Comparison of ENCODE assay signal across 9 cellular contexts in genomic region chr5:107476783-107477182, GRCh38.
DNase-seq lines count a peak whose midpoint lies in the region; ATAC-seq and TF ChIP-seq lines count a peak whose summit lies in the region.
"Had no signal": no experiment of that assay in that cellular context is flagged by ENCODE, and none has a peak within 500 bp of the region (broad histone marks: within the 10 kb centered on the region; RNA-seq: fewer than 3 reads in every experiment).

No MANE protein-coding gene starts in this region.

- DNase-seq in activated naive CD4-positive, alpha-beta T cell treated with anti-CD3 and anti-CD28 coated beads, Interleukin-2, amount 50 U/mL, for 16 hours, result no peak
- DNase-seq in RWPE2 (ENCODE audit: low spot score), result no peak
- peak; percentile 72 for DNase-seq in iris pigment epithelial cell (ENCODE audit: low read depth)
- no peak for DNase-seq in Caco-2
- no peak for DNase-seq in NCI-H82 (lab: John Stamatoyannopoulos, UW)
- no peak for DNase-seq in NCI-H1092 (lab: John Stamatoyannopoulos, UW)
- DNase-seq: naive B cell had no signal

- no peaks in the 10 kb centered on the region for H3K27me3 ChIP-seq in RWPE2 (ENCODE audit: insufficient read depth, poor library complexity, severe bottlenecking)
- no peaks in the 10 kb centered on the region for H3K27me3 ChIP-seq in Caco-2 (replicated peaks; ENCODE audit: control insufficient read depth, insufficient read depth, low read length)

- no peaks in the 10 kb centered on the region for H3K4me1 Mint-ChIP-seq in activated naive CD4-positive, alpha-beta T cell treated with anti-CD3 and anti-CD28 coated beads, Interleukin-2, amount 50 U/mL, for 24 hours
- peaks cover 6% of the 10 kb centered on the region for H3K4me1 Mint-ChIP-seq in Caco-2 (ENCODE audit: low read depth, unreplicated experiment)
- H3K4me1 Mint-ChIP-seq: naive B cell had no signal

- H3K27ac Mint-ChIP-seq in activated naive CD4-positive, alpha-beta T cell treated with anti-CD3 and anti-CD28 coated beads, Interleukin-2, amount 50 U/mL, for 24 hours, result peak overlapping the region; percentile 33
- no peak overlapping the region for H3K27ac Mint-ChIP-seq in Caco-2 (ENCODE audit: unreplicated experiment)
- H3K27ac Mint-ChIP-seq: naive B cell had no signal

- no TSS peak for BruUV-seq in Caco-2 (replicated peaks; lab: Mats Ljungman, UMichigan)

- H3K4me1 ChIP-seq in RWPE2 (ENCODE audit: insufficient read depth, poor library complexity, severe bottlenecking) (peaks cover 59% of the 10 kb centered on the region), Caco-2 (no peaks in the 10 kb centered on the region)

- no peaks in the 10 kb centered on the region for H3K36me3 Mint-ChIP-seq in activated naive CD4-positive, alpha-beta T cell treated with anti-CD3 and anti-CD28 coated beads, Interleukin-2, amount 50 U/mL, for 24 hours
- H3K36me3 Mint-ChIP-seq in Caco-2 (ENCODE audit: insufficient read depth, unreplicated experiment), result no peaks in the 10 kb centered on the region
- H3K36me3 Mint-ChIP-seq: naive B cell had no signal

- no peak overlapping the region for H3K4me3 Mint-ChIP-seq in activated naive CD4-positive, alpha-beta T cell treated with anti-CD3 and anti-CD28 coated beads, Interleukin-2, amount 50 U/mL, for 24 hours
- no peak overlapping the region for H3K4me3 Mint-ChIP-seq in Caco-2 (ENCODE audit: unreplicated experiment)
- H3K4me3 Mint-ChIP-seq: naive B cell had no signal

- H3K4me3 ChIP-seq in RWPE2 (ENCODE audit: severe bottlenecking) (no peak overlapping the region), Caco-2 (ENCODE audit: low read depth, low read length) (no peak overlapping the region)

- H3K36me3 ChIP-seq in RWPE2 (ENCODE audit: low read depth) (no peaks in the 10 kb centered on the region), Caco-2 (ENCODE audit: control insufficient read depth, insufficient read depth, low read length) (no peaks in the 10 kb centered on the region)

- no peaks in the 10 kb centered on the region for H3K27me3 Mint-ChIP-seq in activated naive CD4-positive, alpha-beta T cell treated with anti-CD3 and anti-CD28 coated beads, Interleukin-2, amount 50 U/mL, for 24 hours
- H3K27me3 Mint-ChIP-seq in Caco-2 (ENCODE audit: insufficient read depth, unreplicated experiment), result no peaks in the 10 kb centered on the region

- CTCF ChIA-PET in Caco-2 (lab: Charles Lee), result no interaction called here

- H3K9me3 ChIP-seq in RWPE2 (ENCODE audit: severe bottlenecking) (no peaks in the 10 kb centered on the region), Caco-2 (no peaks in the 10 kb centered on the region)

- TF ChIP-seq CTCF in RWPE2 (IDR thresholded peaks at IDR 0.05; ENCODE audit: poor library complexity, severe bottlenecking), result no peak
- no peak for TF ChIP-seq CTCF in Caco-2 (IDR thresholded peaks at IDR 0.05; ENCODE audit: insufficient read depth in 1 of 2, low read depth in 1 of 2, low read length in 1 of 2, severe bottlenecking in 1 of 2, unreplicated experiment in 1 of 2)

- ATAC-seq in HG02970 (IDR thresholded peaks at IDR 0.05; ENCODE audit: low FRiP score, unreplicated experiment) (peak; percentile 71), RWPE2 (ENCODE audit: low read depth) (no peak)

- POLR2A ChIA-PET in Caco-2 (lab: Charles Lee), result no interaction called here

- peak overlapping the region; percentile 11 for H3K27ac ChIP-seq in RWPE2 (ENCODE audit: poor library complexity, severe bottlenecking)

- intact Hi-C loops in Caco-2 (cut with micrococcal nuclease; ENCODE audit: unreplicated experiment), result no loop called here

- H3K9me3 Mint-ChIP-seq in activated naive CD4-positive, alpha-beta T cell treated with anti-CD3 and anti-CD28 coated beads, Interleukin-2, amount 50 U/mL, for 24 hours, result peaks cover 5% of the 10 kb centered on the region
- no peaks in the 10 kb centered on the region for H3K9me3 Mint-ChIP-seq in Caco-2 (ENCODE audit: unreplicated experiment)
- H3K9me3 Mint-ChIP-seq: naive B cell had no signal
